ENCODE assay signal across 18 cellular contexts in the genomic region with DNA sequence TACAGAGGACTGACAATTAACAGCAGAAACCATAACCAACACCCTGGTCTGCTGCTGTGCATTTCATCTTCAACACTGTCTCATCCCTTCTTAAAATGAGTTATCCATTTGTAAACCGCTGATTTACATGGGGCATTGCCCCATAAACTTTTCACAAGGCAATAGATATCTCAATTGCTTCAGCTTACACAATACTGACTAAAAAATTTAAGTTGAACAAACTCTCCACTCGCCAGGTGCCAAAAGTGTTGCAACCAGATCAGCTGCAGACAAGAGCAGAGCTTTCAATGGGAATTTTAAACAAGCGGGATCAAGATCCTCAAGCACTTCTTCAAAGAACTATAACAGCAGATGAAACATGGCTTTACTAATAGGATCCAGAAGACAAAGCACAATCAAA.
DNase-seq lines count a peak whose midpoint lies in the region; ATAC-seq and TF ChIP-seq lines count a peak whose summit lies in the region.
"Had no signal": no experiment of that assay in that cellular context is flagged by ENCODE, and none has a peak within 500 bp of the region (broad histone marks: within the 10 kb centered on the region; RNA-seq: fewer than 3 reads in every experiment).

No MANE protein-coding gene starts in this region.

- H3K4ac ChIP-seq in IMR-90 (ENCODE audit: low read depth, low read length), result no peak overlapping the region

- H2BK15ac ChIP-seq in IMR-90 (ENCODE audit: low read depth, low read length), result no peak overlapping the region

- no peak overlapping the region; the same call in 1 of the 2 replicates for H3K23ac ChIP-seq in IMR-90 (ENCODE audit: low read depth, low read length)

- no peak overlapping the region for H2BK20ac ChIP-seq in IMR-90 (ENCODE audit: low read depth, low read length)

- CTCF ChIA-PET in IMR-90 (lab: Yijun Ruan, JAX), result no interaction called here

- POLR2A ChIA-PET in IMR-90 (lab: Charles Lee; ENCODE audit: unreplicated experiment), result no interaction called here

- TF ChIP-seq CTCF in IMR-90 (conservative IDR thresholded peaks at IDR 0.05; ENCODE audit: low read depth, low read length) (no peak), choroid plexus epithelial cell (conservative IDR thresholded peaks at IDR 0.05; ENCODE audit: low read depth, low read length) (no peak), foreskin fibroblast (IDR thresholded peaks at IDR 0.05; ENCODE audit: low read depth, low read length) (no peak), nephron progenitor cell (IDR thresholded peaks at IDR 0.05) (no peak), MM.1S (IDR thresholded peaks at IDR 0.05; ENCODE audit: low read length) (no peak), omental fat pad (IDR thresholded peaks at IDR 0.05) (no peak)

- H3F3A ChIP-seq in MM.1S (ENCODE audit: insufficient read depth, low read length), result no peaks in the 10 kb centered on the region

- in situ Hi-C loops in IMR-90 (cut with MboI; ENCODE audit: low sequenced_read_pairs), result loop anchor here (25.0 kb wide), 2 partner anchors 93 to 307 kb away; no protein-coding TSS in a partner anchor

- H4K20me1 ChIP-seq in IMR-90 (ENCODE audit: insufficient read depth, low read length), result no peaks in the 10 kb centered on the region
- no peaks in the 10 kb centered on the region for H4K20me1 ChIP-seq in MM.1S (ENCODE audit: insufficient read depth, low read length)
- H4K20me1 ChIP-seq: BLaER1 had no signal

- no peaks in the 10 kb centered on the region for H3K9me2 ChIP-seq in MM.1S (replicated peaks; ENCODE audit: insufficient read depth, low read length)

- WGBS in IMR-90 (ENCODE audit: extremely low coverage in 2 of 2, insufficient read length in 1 of 2), 2 experiments, result 100% methylated on average over 1 of the region's 3 CpGs; no CpG with 5 or more reads in 1 of the 2 experiments

- peak overlapping the region; percentile 75; the same call in 1 of the 2 replicates for H3K18ac ChIP-seq in IMR-90 (ENCODE audit: low read depth, low read length)

- H3K14ac ChIP-seq in IMR-90 (replicated peaks; ENCODE audit: low read depth, low read length), result peak overlapping the region; percentile 2; the same call in 1 of the 2 replicates

- no peak overlapping the region for H2AK5ac ChIP-seq in IMR-90 (ENCODE audit: low read depth, low read length)

- intact Hi-C loops in IMR-90 (cut with micrococcal nuclease), result loop anchor here (10.0 kb wide), 1 partner anchor 319 kb away; no protein-coding TSS in a partner anchor

- dilution Hi-C loops in IMR-90 (cut with HindIII; ENCODE audit: low sequenced_read_pairs, unreplicated experiment), result no loop called here

- no peaks in the 10 kb centered on the region for H3K27me3 ChIP-seq in IMR-90 (ENCODE audit: control insufficient read depth, insufficient read depth, low read length)
- H3K27me3 ChIP-seq in MM.1S (replicated peaks; ENCODE audit: insufficient read depth, low read length), result no peaks in the 10 kb centered on the region
- H3K27me3 ChIP-seq: BLaER1 had no signal

- ATAC-seq in IMR-90 (ENCODE audit: low read depth) (no peak), omental fat pad (ENCODE audit: low FRiP score) (no peak), GM19395 (IDR thresholded peaks at IDR 0.05; ENCODE audit: unreplicated experiment) (no peak)

- peak overlapping the region; percentile 41 for H3K27ac Mint-ChIP-seq in nephron progenitor cell
- H3K27ac Mint-ChIP-seq: CD8-positive, alpha-beta memory T cell had no signal

- DNase-seq in IMR-90 (peak; percentile 39), choroid plexus epithelial cell (ENCODE audit: low read depth) (peak; percentile 43), foreskin fibroblast (peak; percentile 7 to 30), nephron progenitor cell (no peak), MM.1S (no peak), DMS 273 treated with DMSO at 0.1 percent for 48 hours (lab: John Stamatoyannopoulos, UW) (no peak), omental fat pad (ENCODE audit: low spot score) (no peak)
- DNase-seq: CD8-positive, alpha-beta memory T cell; EL; NCI-H1417 treated with DMSO at 0.1 percent for 48 hours; NCI-H2029 treated with DMSO at 0.1 percent for 48 hours; NCI-H226; NCI-H526 treated with DMSO at 0.1 percent for 48 hours; NK-92 treated with Interleukin-12 subunit alpha and Interleukin-12 subunit beta, amount 100 ng/mL, for 24 hours had no signal

- no peaks in the 10 kb centered on the region for H3K79me2 ChIP-seq in MM.1S (ENCODE audit: low read length)

- H3K4me2 ChIP-seq in IMR-90 (ENCODE audit: low read depth, low read length) (no peak overlapping the region), MM.1S (ENCODE audit: low read depth, low read length) (no peak overlapping the region)
- H3K4me2 ChIP-seq: BLaER1 had no signal

- peaks cover 36% of the 10 kb centered on the region for H3K36me3 Mint-ChIP-seq in nephron progenitor cell (ENCODE audit: low read depth)

- no peak overlapping the region; the same call in 1 of the 2 replicates for H2BK120ac ChIP-seq in IMR-90 (ENCODE audit: low read depth, low read length)

- H3K56ac ChIP-seq in IMR-90 (ENCODE audit: extremely low read depth, insufficient read depth, low read length), result no peak overlapping the region

- peak overlapping the region; percentile 44; the same call in 1 of the 2 replicates for H4K5ac ChIP-seq in IMR-90 (ENCODE audit: low read depth, low read length)

- H3K4me3 ChIP-seq in IMR-90 (ENCODE audit: insufficient read depth, low read depth, low read length) (no peak overlapping the region), choroid plexus epithelial cell (ENCODE audit: low read depth, low read length) (no peak overlapping the region), foreskin fibroblast (ENCODE audit: low read depth in 1 of 2, low read length in 2 of 2) (no peak overlapping the region), MM.1S (ENCODE audit: low read length) (no peak overlapping the region)
- H3K4me3 ChIP-seq: BLaER1, HAP-1, SK-N-MC had no signal

- H3K4me1 ChIP-seq in IMR-90 (ENCODE audit: control insufficient read depth, insufficient read depth, low read length) (peaks cover 3% of the 10 kb centered on the region), MM.1S (ENCODE audit: low read length) (no peaks in the 10 kb centered on the region)
- H3K4me1 ChIP-seq: BLaER1, HAP-1 had no signal

- H3K9me1 ChIP-seq in IMR-90 (ENCODE audit: insufficient read depth, low read length), result no peaks in the 10 kb centered on the region; the same call in 1 of the 2 replicates

- H2BK5ac ChIP-seq in IMR-90 (ENCODE audit: low read depth, low read length, poor library complexity, severe bottlenecking), result no peak overlapping the region

- no peaks in the 10 kb centered on the region for H3K9me3 ChIP-seq in IMR-90 (ENCODE audit: control insufficient read depth, insufficient read depth, low read length)
- no peaks in the 10 kb centered on the region for H3K9me3 ChIP-seq in MM.1S (replicated peaks; ENCODE audit: insufficient read depth, low read length)
- H3K9me3 ChIP-seq: BLaER1, HAP-1 had no signal

- TF ChIP-seq RAD21 in IMR-90 (IDR thresholded peaks at IDR 0.05; ENCODE audit: low read length), result no peak

- no peak overlapping the region for H4K91ac ChIP-seq in IMR-90 (ENCODE audit: insufficient read depth, low read depth, low read length)

- no peak overlapping the region for H2AK9ac ChIP-seq in IMR-90 (replicated peaks; ENCODE audit: low read depth, low read length, poor library complexity)

- no peaks in the 10 kb centered on the region for H3K27me3 Mint-ChIP-seq in nephron progenitor cell (ENCODE audit: low read depth, poor library complexity)
- H3K27me3 Mint-ChIP-seq: CD8-positive, alpha-beta memory T cell had no signal

- no peak overlapping the region for H3K4me3 Mint-ChIP-seq in nephron progenitor cell
- H3K4me3 Mint-ChIP-seq: CD8-positive, alpha-beta memory T cell had no signal

- H3K4me1 Mint-ChIP-seq in nephron progenitor cell, result no peaks in the 10 kb centered on the region
- H3K4me1 Mint-ChIP-seq: CD8-positive, alpha-beta memory T cell had no signal

- H4K8ac ChIP-seq in IMR-90 (ENCODE audit: low read depth in 2 of 2, low read length in 2 of 2), result peak overlapping the region in 1 of 2 experiments; percentile 50; a peak in 1 of 4 replicates

- H3K9ac ChIP-seq in IMR-90 (ENCODE audit: low read depth, low read length) (no peak overlapping the region), MM.1S (ENCODE audit: low read length) (no peak overlapping the region)
- H3K9ac ChIP-seq: BLaER1 had no signal

- H3K79me1 ChIP-seq in IMR-90 (ENCODE audit: low read depth in 1 of 2, low read length in 2 of 2), result no peaks in the 10 kb centered on the region

- H2AFZ ChIP-seq in IMR-90 (replicated peaks; ENCODE audit: low read length, poor library complexity), result no peak overlapping the region
- H2AFZ ChIP-seq in MM.1S (ENCODE audit: low read length), result no peak overlapping the region

- BruUV-seq in IMR-90 (replicated peaks; lab: Mats Ljungman, UMichigan), result no TSS peak

- no peaks in the 10 kb centered on the region for H3K9me3 Mint-ChIP-seq in nephron progenitor cell

- TF ChIP-seq POLR2A in IMR-90 (IDR thresholded peaks at IDR 0.05; ENCODE audit: low read depth, low read length), result no peak

- H3K36me3 ChIP-seq in IMR-90 (ENCODE audit: control insufficient read depth, insufficient read depth, low read length) (no peaks in the 10 kb centered on the region), MM.1S (replicated peaks; ENCODE audit: insufficient read depth, low read length) (no peaks in the 10 kb centered on the region)
- H3K36me3 ChIP-seq: HAP-1 had no signal

- no peak overlapping the region for H3K27ac ChIP-seq in IMR-90 (ENCODE audit: insufficient read depth, low read length)
- H3K27ac ChIP-seq in MM.1S (ENCODE audit: low read length), result no peak overlapping the region
- H3K27ac ChIP-seq: BLaER1 had no signal

TF ChIP-seq in IMR-90, 13 proteins besides CTCF, POLR2A, EP300 and RAD21:
- TF ChIP-seq RFX5 (IDR thresholded peaks at IDR 0.05; ENCODE audit: low read depth, low read length) (no peak), MXI1 (IDR thresholded peaks at IDR 0.05; ENCODE audit: borderline replicate concordance, low read depth, low read length) (no peak)

Comparison
In these comparisons a context has a peak if more than half of its experiments do, and no peak if none do; other contexts are left out.
1. DNase-seq: peak in IMR-90 (single experiment), choroid plexus epithelial cell (single experiment) and foreskin fibroblast (2 of 2); none in nephron progenitor cell (single experiment), MM.1S (single experiment), DMS 273 treated with DMSO at 0.1 percent for 48 hours (single experiment) and omental fat pad (single experiment).